8 cellular contexts compared by ENCODE assay signal in genomic region chr1:169106095-169106920, GRCh38. TPM values are rescaled to one million over a fixed set of nuclear protein-coding genes. Genes with fewer than 3 reads are reported as not detected.
A peak's percentile ranks its signal among the peaks of the same experiment; 100 is the strongest.
DNase-seq lines count a peak whose midpoint lies in the region; ATAC-seq and TF ChIP-seq lines count a peak whose summit lies in the region.

Gene ATP1B1, plus strand, starts transcription at chr1:169106690. Its CDS starts 140 bp downstream, at chr1:169106830.

- TF ChIP-seq CTCF in BE2C (IDR thresholded peaks at IDR 0.05; ENCODE audit: low read depth, low read length) = peak; percentile 19; the same call in 1 of the 2 replicates
- peak; percentile 34 for TF ChIP-seq CTCF in choroid plexus epithelial cell (conservative IDR thresholded peaks at IDR 0.05; ENCODE audit: low read depth, low read length)

- CTCF ChIA-PET in activated CD4-positive, alpha-beta T cell treated with anti-CD3 and anti-CD28 coated beads for 36 hours (lab: Charles Lee) = interaction anchor here (0.6 to 1.1 kb wide), 6 partner anchors 14 to 1474 kb away, joined by 3 to 4 read pairs (median 3); no protein-coding TSS in a partner anchor

- H3K27ac Mint-ChIP-seq in activated CD4-positive, alpha-beta T cell treated with anti-CD3 and anti-CD28 coated beads for 36 hours = peak within 1 kb of the TSS; percentile 63

- ATAC-seq in HG03354 (IDR thresholded peaks at IDR 0.05; ENCODE audit: poor library complexity, severe bottlenecking, unreplicated experiment) = peak; percentile 87
- ATAC-seq in activated CD4-positive, alpha-beta T cell treated with anti-CD3 and anti-CD28 coated beads for 36 hours = peak; percentile 91

- no peaks in the 10 kb centered on the region for H3K9me3 Mint-ChIP-seq in activated CD4-positive, alpha-beta T cell treated with anti-CD3 and anti-CD28 coated beads for 36 hours (ENCODE audit: low read depth)

- H3K27me3 ChIP-seq in BE2C (no peaks in the 10 kb centered on the region), layer of hippocampus (ENCODE audit: control insufficient read depth, insufficient read depth, low read length) (no peaks in the 10 kb centered on the region)

- peaks cover 18% of the 10 kb centered on the region for H3K27me3 Mint-ChIP-seq in activated CD4-positive, alpha-beta T cell treated with anti-CD3 and anti-CD28 coated beads for 36 hours

- DNase-seq in BE2C (peak; percentile 95), NCI-H446 treated with DMSO at 0.1 percent for 48 hours (lab: John Stamatoyannopoulos, UW) (peak; percentile 87), choroid plexus epithelial cell (ENCODE audit: low read depth) (peak; percentile 80)
- peak; percentile 88 for DNase-seq in activated CD4-positive, alpha-beta T cell treated with anti-CD3 and anti-CD28 coated beads for 36 hours
- DNase-seq in stimulated activated CD4-positive, alpha-beta T cell treated with anti-CD3 and anti-CD28 coated beads, Interleukin-1b, Interleukin-23, amount 100 ng/mL, for 4 hours (ENCODE audit: low read depth in 2 of 2) = peak; percentile 63 to 80

- H3K27ac ChIP-seq in layer of hippocampus (ENCODE audit: low read depth, low read length) = peak within 1 kb of the TSS; percentile 89

- H3K4me3 ChIP-seq in BE2C (ENCODE audit: low read depth, low read length) (peak within 1 kb of the TSS; percentile 100), choroid plexus epithelial cell (ENCODE audit: low read depth, low read length) (peak within 1 kb of the TSS; percentile 87)

- H3K4me1 Mint-ChIP-seq in activated CD4-positive, alpha-beta T cell treated with anti-CD3 and anti-CD28 coated beads for 36 hours = peaks cover 41% of the 10 kb centered on the region

- POLR2A ChIA-PET in activated CD4-positive, alpha-beta T cell treated with anti-CD3 and anti-CD28 coated beads for 36 hours (lab: Charles Lee) = no interaction called here

- peak; percentile 98 for TF ChIP-seq POLR2A in GM19099 (IDR thresholded peaks at IDR 0.05; ENCODE audit: extremely low read depth, insufficient read length, low read depth)

- no peaks in the 10 kb centered on the region for H3K36me3 Mint-ChIP-seq in activated CD4-positive, alpha-beta T cell treated with anti-CD3 and anti-CD28 coated beads for 36 hours (ENCODE audit: low read depth)

- H3K4me3 Mint-ChIP-seq in activated CD4-positive, alpha-beta T cell treated with anti-CD3 and anti-CD28 coated beads for 36 hours = peak within 1 kb of the TSS; percentile 78

- peaks cover 24% of the 10 kb centered on the region for H3K36me3 ChIP-seq in BE2C

- H3K9me3 ChIP-seq in BE2C = no peaks in the 10 kb centered on the region

- H3K4me1 ChIP-seq in BE2C = peaks cover 19% of the 10 kb centered on the region

- intact Hi-C loops in activated CD4-positive, alpha-beta T cell treated with anti-CD3 and anti-CD28 coated beads for 36 hours (cut with DNase I, micrococcal nuclease) = loop anchor here (1.0 to 5.0 kb wide), 9 partner anchors 33 to 880 kb away; partner anchors contain the start of genes NME7 (in 2 of the 2), BLZF1 (in 1 of the 2), SFT2D2 (in 1 of the 2) and SLC19A2 (in 1 of the 2)

RNA-seq across cellular contexts. Expression of gene ATP1B1, which starts in this region (rescaled TPM):
- 111 TPM for polyA plus RNA-seq in BE2C (2012; ENCODE audit: insufficient read depth, insufficient read length, low read depth)
- 1 to 10 TPM; 2.9 to 3.3 TPM for total RNA-seq in activated CD4-positive, alpha-beta T cell treated with anti-CD3 and anti-CD28 coated beads for 36 hours

Comparison
In these comparisons a context has a peak if more than half of its experiments do, and no peak if none do; other contexts are left out.
1. Peak in every context shown above with its lines: DNase-seq, ATAC-seq, H3K4me3 ChIP-seq and H3K27ac ChIP-seq.